16 cellular contexts compared by ENCODE assay signal in genomic region chr3:98962189-98962930, GRCh38.
DNase-seq lines count a peak whose midpoint lies in the region; ATAC-seq and TF ChIP-seq lines count a peak whose summit lies in the region.
"Had no signal": no experiment of that assay in that cellular context is flagged by ENCODE, and none has a peak within 500 bp of the region (broad histone marks: within the 10 kb centered on the region; RNA-seq: fewer than 3 reads in every experiment).

No MANE protein-coding gene starts in this region.

- TF ChIP-seq CTCF in Panc1 (IDR thresholded peaks at IDR 0.05): no peak
- TF ChIP-seq CTCF in epithelial cell of proximal tubule (conservative IDR thresholded peaks at IDR 0.05; ENCODE audit: low read depth, low read length): no peak

- no peaks in the 10 kb centered on the region for H3K36me3 ChIP-seq in Panc1 (ENCODE audit: control insufficient read depth, insufficient read depth, low read length)
- H3K36me3 ChIP-seq: HAP-1, thoracic aorta had no signal

- BruUV-seq in Panc1 (replicated peaks; lab: Mats Ljungman, UMichigan): no TSS peak

- H3K4me3 ChIP-seq in Panc1 (ENCODE audit: low read depth in 2 of 2, low read length in 2 of 2): no peak overlapping the region
- peak overlapping the region; percentile 2 for H3K4me3 ChIP-seq in epithelial cell of proximal tubule (ENCODE audit: low read depth, low read length)
- H3K4me3 ChIP-seq: HAP-1, thoracic aorta had no signal

- intact Hi-C loops in Panc1 (cut with micrococcal nuclease; ENCODE audit: unreplicated experiment): no loop called here

- ATAC-seq in Panc1 (peak; percentile 53; the same call in 1 of the 2 replicates), HG03442 (IDR thresholded peaks at IDR 0.05; ENCODE audit: unreplicated experiment) (no peak), HG02938 (IDR thresholded peaks at IDR 0.05; ENCODE audit: unreplicated experiment) (no peak)

- POLR2A ChIA-PET in Panc1 (lab: Charles Lee): no interaction called here

- peaks cover 2% of the 10 kb centered on the region; the same call in 1 of the 2 replicates for H3K27me3 ChIP-seq in Panc1 (ENCODE audit: control insufficient read depth, insufficient read depth, low read length)

- DNase-seq in DMS53 (lab: John Stamatoyannopoulos, UW) (peak; percentile 19), DMS53 treated with DMSO at 0.1 percent for 48 hours (lab: John Stamatoyannopoulos, UW; ENCODE audit: unreplicated experiment) (no peak), Panc1 (ENCODE audit: low read depth, low spot score) (no peak), epithelial cell of proximal tubule (ENCODE audit: low read depth) (peak; percentile 98), stromal cell of bone marrow (ENCODE audit: low read depth) (peak; percentile 90)
- no peak for DNase-seq in stimulated activated CD4-positive, alpha-beta T cell treated with anti-CD3 and anti-CD28 coated beads, Interleukin-4, amount 100 ng/mL, for 4 hours
- DNase-seq: activated T-cell treated with anti-CD3 and anti-CD28 coated beads for 4 hours, glutamatergic neuron, NCI-H1930, OCI-M1 had no signal

- H3K9me3 ChIP-seq in Panc1 (ENCODE audit: control insufficient read depth, insufficient read depth, low read depth, low read length): no peaks in the 10 kb centered on the region
- H3K9me3 ChIP-seq: HAP-1, thoracic aorta had no signal

- no peak overlapping the region for H3K27ac ChIP-seq in Panc1 (ENCODE audit: low read length)
- H3K27ac ChIP-seq: 22Rv1, thoracic aorta, VCaP had no signal

- H3K4me1 ChIP-seq in Panc1 (ENCODE audit: control insufficient read depth, insufficient read depth, low read length): no peaks in the 10 kb centered on the region; the same call in 1 of the 2 replicates
- H3K4me1 ChIP-seq: HAP-1 had no signal

- in situ Hi-C loops in Panc1 (cut with HindIII; ENCODE audit: low pct_unique_long_range_greater_than_20kb, low sequenced_read_pairs): no loop called here

- CTCF ChIA-PET in Panc1 (lab: Charles Lee): no interaction called here

Comparison
In these comparisons a context has a peak if more than half of its experiments do, and no peak if none do; other contexts are left out.
1. DNase-seq: peak in DMS53 (single experiment), epithelial cell of proximal tubule (single experiment) and stromal cell of bone marrow (single experiment); none in DMS53 treated with DMSO at 0.1 percent for 48 hours (single experiment), Panc1 (single experiment) and stimulated activated CD4-positive, alpha-beta T cell treated with anti-CD3 and anti-CD28 coated beads, Interleukin-4, amount 100 ng/mL, for 4 hours (0 of 2).